8 cellular contexts compared by ENCODE assay signal in genomic region chr6:159761135-159761872, GRCh38. TPM values are rescaled to one million over a fixed set of nuclear protein-coding genes. Genes with fewer than 3 reads are reported as not detected.
A peak's percentile ranks its signal among the peaks of the same experiment; 100 is the strongest.
DNase-seq lines count a peak whose midpoint lies in the region; ATAC-seq, FAIRE-seq and TF ChIP-seq lines count a peak whose summit lies in the region.

No MANE protein-coding gene starts in this region.

- H3K36me3 ChIP-seq in gastroesophageal sphincter: peaks cover 0 to 40% of the 10 kb centered on the region in 2 donors

- H3K9me3 ChIP-seq in A549 (no peaks in the 10 kb centered on the region), gastroesophageal sphincter (no peaks in the 10 kb centered on the region)

- ATAC-seq in A549 (peak in 1 of 2 experiments; percentile 7; a peak in 1 of 6 replicates), GM18499 (IDR thresholded peaks at IDR 0.05; ENCODE audit: insufficient read depth, unreplicated experiment) (peak; percentile 1), HG03457 (IDR thresholded peaks at IDR 0.05; ENCODE audit: unreplicated experiment) (peak; percentile 3), gastroesophageal sphincter (no peak)

- no peak for DNase-seq in A549 (ENCODE audit: low read depth in 1 of 2, low spot score in 1 of 2)
- DNase-seq in activated T-cell treated with anti-CD3 and anti-CD28 coated beads for 48 hours (ENCODE audit: low read depth): peak; percentile 14
- DNase-seq in osteocyte (ENCODE audit: extremely low spot score, unreplicated experiment): no peak
- no peak for DNase-seq in SIG-M5 (lab: John Stamatoyannopoulos, UW)
- no peak for DNase-seq in activated effector memory CD4-positive, alpha-beta T cell treated with anti-CD3 and anti-CD28 coated beads, Interleukin-2, amount 50 U/mL, for 16 hours

- TF ChIP-seq RAD21 in A549 (conservative IDR thresholded peaks at IDR 0.05 in 1 of 2, IDR thresholded peaks at IDR 0.05 in 1 of 2): no peak

- TF ChIP-seq EP300 in A549 (IDR thresholded peaks at IDR 0.05) (no peak), gastroesophageal sphincter (IDR thresholded peaks at IDR 0.05) (no peak)

- H3K36me3 Mint-ChIP-seq in osteocyte (ENCODE audit: unreplicated experiment): peaks cover 18% of the 10 kb centered on the region

- no peak for TF ChIP-seq POLR2A in A549 (IDR thresholded peaks at IDR 0.05; ENCODE audit: low read length)
- TF ChIP-seq POLR2A in gastroesophageal sphincter (IDR thresholded peaks at IDR 0.05): no peak

- no peaks in the 10 kb centered on the region for H3K9me3 Mint-ChIP-seq in osteocyte (ENCODE audit: unreplicated experiment)

- no peak for TF ChIP-seq CTCF in A549 (IDR thresholded peaks at IDR 0.05)
- TF ChIP-seq CTCF in gastroesophageal sphincter (IDR thresholded peaks at IDR 0.05): no peak
- TF ChIP-seq CTCF in osteocyte (IDR thresholded peaks at IDR 0.05): no peak

- no peak for FAIRE-seq in A549 (lab: Jason Lieb, UNC)

- H3K27ac Mint-ChIP-seq in osteocyte (ENCODE audit: unreplicated experiment): peak overlapping the region; percentile 98

- H3K4me3 ChIP-seq in A549 (peak overlapping the region; percentile 68), gastroesophageal sphincter (peak overlapping the region; percentile 76 to 95)

- peaks cover 14% of the 10 kb centered on the region for H3K4me1 ChIP-seq in A549
- H3K4me1 ChIP-seq in gastroesophageal sphincter: peaks cover 0 to 28% (median 11%) of the 10 kb centered on the region in 3 donors

- CTCF ChIA-PET in A549 (lab: Yijun Ruan, JAX): interaction anchor here (1.0 kb wide), 2 partner anchors 10 to 40 kb away, joined by 3 to 4 read pairs; no protein-coding TSS in a partner anchor

- POLR2A ChIA-PET in A549 (lab: Yijun Ruan, JAX): interaction anchor here (1.0 to 2.1 kb wide), 5 partner anchors 9 to 34 kb away, joined by 3 to 13 read pairs (median 4); partner anchors contain the start of genes MRPL18, TCP1 and WTAP

- H3K27me3 Mint-ChIP-seq in osteocyte (ENCODE audit: unreplicated experiment): no peaks in the 10 kb centered on the region

- no peaks in the 10 kb centered on the region for H3K27me3 ChIP-seq in gastroesophageal sphincter

- H3K4me2 ChIP-seq in A549: peak overlapping the region; percentile 87

- H3K4me1 Mint-ChIP-seq in osteocyte (ENCODE audit: unreplicated experiment): peaks cover 25% of the 10 kb centered on the region

- H3K27ac ChIP-seq in A549 (peak overlapping the region; percentile 87 to 94), gastroesophageal sphincter (peak overlapping the region; percentile 95 to 100 (median 98))

- WGBS in A549 (ENCODE audit: missing lambda C conversion rate): 6% methylated on average over 28 of the region's 45 CpGs
- 6 to 14% methylated on average over 2 to 25 of the region's 45 CpGs for WGBS in gastroesophageal sphincter (ENCODE audit: low coverage in 1 of 2), 2 donors

- peak overlapping the region; percentile 92 for H3K4me3 Mint-ChIP-seq in osteocyte (ENCODE audit: unreplicated experiment)

TF ChIP-seq in A549, 52 proteins besides CTCF, POLR2A, EP300 and RAD21:
- TF ChIP-seq EHF (CRISPR knock-in tag; IDR thresholded peaks at IDR 0.05) (no peak), NFE2L2 (conservative IDR thresholded peaks at IDR 0.05; ENCODE audit: low read length) (no peak), PHF8 (IDR thresholded peaks at IDR 0.05; ENCODE audit: borderline replicate concordance, low read depth) (0 out of 2 replicates have a peak, but pooled peaks have one; percentile 12)
- TF ChIP-seq, protein P1, sequence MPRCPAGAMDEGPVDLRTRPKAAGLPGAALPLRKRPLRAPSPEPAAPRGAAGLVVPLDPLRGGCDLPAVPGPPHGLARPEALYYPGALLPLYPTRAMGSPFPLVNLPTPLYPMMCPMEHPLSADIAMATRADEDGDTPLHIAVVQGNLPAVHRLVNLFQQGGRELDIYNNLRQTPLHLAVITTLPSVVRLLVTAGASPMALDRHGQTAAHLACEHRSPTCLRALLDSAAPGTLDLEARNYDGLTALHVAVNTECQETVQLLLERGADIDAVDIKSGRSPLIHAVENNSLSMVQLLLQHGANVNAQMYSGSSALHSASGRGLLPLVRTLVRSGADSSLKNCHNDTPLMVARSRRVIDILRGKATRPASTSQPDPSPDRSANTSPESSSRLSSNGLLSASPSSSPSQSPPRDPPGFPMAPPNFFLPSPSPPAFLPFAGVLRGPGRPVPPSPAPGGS (IDR thresholded peaks at IDR 0.05): peak; percentile 26; the same call in 1 of the 3 replicates

RNA-seq across cellular contexts. Expression of gene ACAT2, which starts 0.5 kb away (rescaled TPM):
- polyA plus RNA-seq in A549 (2011; rRNA removed) (37.3 and 45.5 TPM in 2 replicates), A549 (2017; fragmentation: RNase III; extraction: RNeasy Plus Mini Kit Qiagen cat#74134 plus additional on column Dnase treatment) (33.1 to 44.8 TPM (median 44.7 TPM) in 3 replicates)
- polyA plus RNA-seq in A549 (2012; cell fraction: cytosol; rRNA removed): 19.9 and 20.5 TPM in 2 replicates
- 7.5 and 9.6 TPM in 2 replicates for polyA plus RNA-seq in A549 (2012; cell fraction: nucleus; rRNA removed)
- polyA minus RNA-seq in A549 (2011; rRNA and poly(A)+ RNA removed): 19.1 and 22.0 TPM in 2 replicates
- total RNA-seq in gastroesophageal sphincter (10 to 100 TPM in 2 of 4 donors, 1 to 10 TPM in 2; 3.1 to 11.7 (median 9.1) TPM), osteocyte (21.3 and 22.4 TPM in 2 replicates)

RNA-seq across cellular contexts. Expression of gene TCP1, which starts 28.1 kb away (rescaled TPM):
- 170 and 215 TPM in 2 replicates for polyA plus RNA-seq in A549 (2011; rRNA removed)
- 146 and 177 TPM in 2 replicates for polyA plus RNA-seq in A549 (2012; cell fraction: cytosol; rRNA removed)
- polyA plus RNA-seq in A549 (2012; cell fraction: nucleus; rRNA removed): 159 and 184 TPM in 2 replicates
- 367 to 416 TPM (median 379 TPM) in 3 replicates for polyA plus RNA-seq in A549 (2017; fragmentation: RNase III; extraction: RNeasy Plus Mini Kit Qiagen cat#74134 plus additional on column Dnase treatment)
- polyA minus RNA-seq in A549 (2011; rRNA and poly(A)+ RNA removed): 136 and 164 TPM in 2 replicates
- total RNA-seq in gastroesophageal sphincter: 100 to 1,000 TPM; 129 to 147 (median 138) TPM
- 167 and 173 TPM in 2 replicates for total RNA-seq in osteocyte

RNA-seq across cellular contexts. Expression of gene MRPL18, which starts 29.0 kb away (rescaled TPM):
- polyA plus RNA-seq in A549 (2011; rRNA removed) (120 and 142 TPM in 2 replicates), A549 (2017; fragmentation: RNase III; extraction: RNeasy Plus Mini Kit Qiagen cat#74134 plus additional on column Dnase treatment) (102 to 127 TPM (median 115 TPM) in 3 replicates)
- polyA plus RNA-seq in A549 (2012; cell fraction: cytosol; rRNA removed): 102 and 107 TPM in 2 replicates
- polyA plus RNA-seq in A549 (2012; cell fraction: nucleus; rRNA removed): 30.4 and 43.1 TPM in 2 replicates
- 27.8 and 29.8 TPM in 2 replicates for polyA minus RNA-seq in A549 (2011; rRNA and poly(A)+ RNA removed)
- total RNA-seq in gastroesophageal sphincter (100 to 1,000 TPM in 1 of 4 donors, 10 to 100 TPM in 3; 58.0 to 107 (median 66.3) TPM), osteocyte (47.1 and 47.3 TPM in 2 replicates)

RNA-seq across cellular contexts. Expression of gene WTAP, which starts 34.0 kb away (rescaled TPM):
- polyA plus RNA-seq in A549 (2011; rRNA removed) (42.4 and 46.1 TPM in 2 replicates), A549 (2017; fragmentation: RNase III; extraction: RNeasy Plus Mini Kit Qiagen cat#74134 plus additional on column Dnase treatment) (53.2 to 54.0 TPM (median 53.9 TPM) in 3 replicates)
- polyA plus RNA-seq in A549 (2012; cell fraction: cytosol; rRNA removed): 11.3 and 11.4 TPM in 2 replicates
- 5.0 and 10.8 TPM in 2 replicates for polyA plus RNA-seq in A549 (2012; cell fraction: nucleus; rRNA removed)
- 23.1 and 26.1 TPM in 2 replicates for polyA minus RNA-seq in A549 (2011; rRNA and poly(A)+ RNA removed)
- total RNA-seq in gastroesophageal sphincter (100 to 1,000 TPM in 1 of 4 donors, 10 to 100 TPM in 3; 52.1 to 123 (median 79.9) TPM), osteocyte (82.3 and 83.7 TPM in 2 replicates)

RNA-seq across cellular contexts. Expression of gene PNLDC1, which starts 38.8 kb away (rescaled TPM):
- polyA plus RNA-seq in A549 (2011; rRNA removed) (0.07 and 0.09 TPM in 2 replicates), A549 (2017; fragmentation: RNase III; extraction: RNeasy Plus Mini Kit Qiagen cat#74134 plus additional on column Dnase treatment) (0.08 to 0.13 TPM (median 0.12 TPM) in 3 replicates)
- polyA plus RNA-seq in A549 (2012; cell fraction: cytosol; rRNA removed): 0.09 and 0.15 TPM in 2 replicates
- 0.26 and 0.38 TPM in 2 replicates for polyA plus RNA-seq in A549 (2012; cell fraction: nucleus; rRNA removed)
- polyA minus RNA-seq in A549 (2011; rRNA and poly(A)+ RNA removed): not detected in 2 replicates
- total RNA-seq in gastroesophageal sphincter (under 1 TPM in 1 of 4 donors, not detected in 3; 0.47 TPM), osteocyte (not detected in 2 replicates)
